ENCODE assay signal across 23 cellular contexts in the genomic region with DNA sequence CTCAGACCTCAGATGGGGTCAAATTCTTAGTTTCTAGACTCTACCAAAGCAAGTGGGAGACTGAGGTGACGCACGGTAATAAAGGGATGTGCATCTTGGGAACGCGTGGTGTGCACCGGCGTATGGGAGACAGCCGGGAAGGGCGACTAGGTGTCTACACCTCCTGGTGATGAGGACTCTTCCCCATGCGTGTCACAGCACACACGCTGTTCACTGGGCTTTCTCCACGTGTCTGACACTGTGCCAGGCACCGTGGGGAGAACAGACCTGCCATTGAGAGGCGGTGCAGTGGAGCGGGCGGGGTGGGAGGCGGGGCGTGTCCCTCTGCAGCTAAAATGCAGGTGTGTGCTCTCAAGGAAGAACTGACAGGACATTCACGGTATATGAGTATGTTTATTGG. TPM values are rescaled to one million over a fixed set of nuclear protein-coding genes. Genes with fewer than 3 reads are reported as not detected.
A peak's percentile ranks its signal among the peaks of the same experiment; 100 is the strongest.
DNase-seq lines count a peak whose midpoint lies in the region; ATAC-seq and TF ChIP-seq lines count a peak whose summit lies in the region.
"Had no signal": no experiment of that assay in that cellular context is flagged by ENCODE, and none has a peak within 500 bp of the region (broad histone marks: within the 10 kb centered on the region; RNA-seq: fewer than 3 reads in every experiment).

No MANE protein-coding gene starts in this region.

- 63 to 76% methylated on average over 18 of the region's 18 CpGs for WGBS in testis, 2 donors

- peaks cover 9% of the 10 kb centered on the region for H3K36me3 Mint-ChIP-seq in nephron (ENCODE audit: low read depth)
- H3K36me3 Mint-ChIP-seq: CD8-positive, alpha-beta T cell had no signal

- H3K9me3 ChIP-seq in SJCRH30 (replicated peaks) (no peaks in the 10 kb centered on the region), testis (no peaks in the 10 kb centered on the region), WERI-Rb-1 (ENCODE audit: severe bottlenecking) (no peaks in the 10 kb centered on the region)
- H3K9me3 ChIP-seq: HAP-1, Peyer's patch had no signal

- H3K27me3 Mint-ChIP-seq in nephron (ENCODE audit: low read depth), result no peaks in the 10 kb centered on the region

- H3K36me3 ChIP-seq in SJCRH30 (no peaks in the 10 kb centered on the region), testis (ENCODE audit: low read depth, missing control alignments) (no peaks in the 10 kb centered on the region), WERI-Rb-1 (no peaks in the 10 kb centered on the region)
- H3K36me3 ChIP-seq: HAP-1, Peyer's patch had no signal

- H3K4me3 Mint-ChIP-seq in nephron, result peak overlapping the region in 1 of 3 experiments; percentile 25
- H3K4me3 Mint-ChIP-seq: CD8-positive, alpha-beta T cell; GM23338 had no signal

- no peaks in the 10 kb centered on the region for H3K27me3 ChIP-seq in SJCRH30
- no peaks in the 10 kb centered on the region for H3K27me3 ChIP-seq in testis
- no peaks in the 10 kb centered on the region for H3K27me3 ChIP-seq in WERI-Rb-1 (ENCODE audit: insufficient read depth, low read depth, severe bottlenecking)

- H3K4me1 ChIP-seq in SJCRH30 (peaks cover 27% of the 10 kb centered on the region), testis (peaks cover 88% of the 10 kb centered on the region)

- intact Hi-C loops in testis (cut with DNase I; ENCODE audit: low total_unique reads), result no loop called here

- no peaks in the 10 kb centered on the region for H3K9me3 Mint-ChIP-seq in nephron
- H3K9me3 Mint-ChIP-seq: CD8-positive, alpha-beta T cell; GM23338 had no signal

- H3K27ac Mint-ChIP-seq in nephron, result peak overlapping the region in 2 of 3 experiments; percentile 47 to 59
- H3K27ac Mint-ChIP-seq: CD8-positive, alpha-beta T cell; GM23338 had no signal

- ATAC-seq in HG03439 (IDR thresholded peaks at IDR 0.05; ENCODE audit: unreplicated experiment), result no peak
- ATAC-seq: CD8-positive, alpha-beta T cell; GM23338 had no signal

- H3K27ac ChIP-seq in SJCRH30 (peak overlapping the region; percentile 87; the same call in 1 of the 2 replicates), testis (peak overlapping the region; percentile 68 to 85), WERI-Rb-1 (no peak overlapping the region)

- peaks cover 86% of the 10 kb centered on the region for H3K4me1 Mint-ChIP-seq in nephron

- H3K4me3 ChIP-seq in SJCRH30 (no peak overlapping the region), testis (no peak overlapping the region), WERI-Rb-1 (ENCODE audit: low read depth, low read length) (no peak overlapping the region)
- H3K4me3 ChIP-seq: GM23338, HAP-1, Peyer's patch had no signal

- no peak for TF ChIP-seq POLR2A in testis (IDR thresholded peaks at IDR 0.05)

- DNase-seq in SJCRH30 (no peak), cerebellar cortex (ENCODE audit: low spot score) (peak; percentile 48), testis (no peak), WERI-Rb-1 (no peak), hepatic stellate cell (ENCODE audit: low spot score) (no peak)
- DNase-seq: Calu3; CD8-positive, alpha-beta T cell; DMS153; GDM1; KBM-7; MM.1S; NCI-H1048; NCI-H1417 treated with DMSO at 0.1 percent for 48 hours; NCI-H187; NCI-H524; Peyer's patch had no signal

- no peak for TF ChIP-seq CTCF in nephron (IDR thresholded peaks at IDR 0.05; ENCODE audit: unreplicated experiment in 3 of 3)
- TF ChIP-seq CTCF in testis (IDR thresholded peaks at IDR 0.05), result no peak
- TF ChIP-seq CTCF in WERI-Rb-1 (IDR thresholded peaks at IDR 0.05; ENCODE audit: low read depth, low read length), result no peak

RNA-seq across cellular contexts. Expression of gene FXYD6, which starts 5.3 kb away (rescaled TPM):
- 86.9 and 90.1 TPM in 2 replicates for total RNA-seq in SJCRH30 (2014; rRNA removed; shearing (Covaris generic))
- total RNA-seq in testis, result 100 to 1,000 TPM; 191 to 439 TPM
- 186 TPM for polyA plus RNA-seq in testis (ENCODE audit: insufficient read depth, low read depth, low replicate concordance)
- total RNA-seq: CD8-positive, alpha-beta T cell; OCI-LY7 had no signal

RNA-seq across cellular contexts. Expression of gene FXYD2, which starts 46.6 kb away (rescaled TPM):
- 0.14 and 0.15 TPM in 2 replicates for total RNA-seq in SJCRH30 (2014; rRNA removed; shearing (Covaris generic))
- total RNA-seq in testis, result 1 to 10 TPM; 5.3 to 7.6 TPM
- 8.3 TPM for polyA plus RNA-seq in testis (ENCODE audit: insufficient read depth, low read depth, low replicate concordance)
- total RNA-seq: Daoy, HT1080, OCI-LY7 had no signal

RNA-seq across cellular contexts. Expression of gene TMPRSS13, which starts 58.0 kb away (rescaled TPM):
- total RNA-seq in SJCRH30 (2014; rRNA removed; shearing (Covaris generic)), result not detected in 2 replicates
- under 1 TPM; 0.74 to 0.87 TPM for total RNA-seq in testis
- 0.91 TPM for polyA plus RNA-seq in testis (ENCODE audit: insufficient read depth, low read depth, low replicate concordance)
- total RNA-seq: HT1080, Peyer's patch had no signal
- polyA plus RNA-seq: GM23338 had no signal
